In genomic region chr17:78317817-78318400, GRCh38 we compare ENCODE assay signal across 1 cellular context.
TF ChIP-seq lines count a peak whose summit lies in the region.

No MANE protein-coding gene starts in this region.

TF ChIP-seq in GM12878, 131 proteins besides CTCF, POLR2A, EP300 and RAD21:
- no peak for TF ChIP-seq CBX3 (IDR thresholded peaks at IDR 0.05; ENCODE audit: borderline replicate concordance, low read depth)
- TF ChIP-seq ESRRA (IDR thresholded peaks at IDR 0.05; ENCODE audit: low read length), result 0 out of 2 replicates have a peak, but pooled peaks have one; percentile 6
TF ChIP-seq in GM12878: peak in this region for 1.
